2 cellular contexts compared by ENCODE assay signal in genomic region chr11:35223429-35223828, GRCh38.
TF ChIP-seq lines count a peak whose summit lies in the region.

No MANE protein-coding gene starts in this region.

TF ChIP-seq in GM23338, 12 proteins besides CTCF, POLR2A, EP300 and RAD21:
- TF ChIP-seq, protein P1, sequence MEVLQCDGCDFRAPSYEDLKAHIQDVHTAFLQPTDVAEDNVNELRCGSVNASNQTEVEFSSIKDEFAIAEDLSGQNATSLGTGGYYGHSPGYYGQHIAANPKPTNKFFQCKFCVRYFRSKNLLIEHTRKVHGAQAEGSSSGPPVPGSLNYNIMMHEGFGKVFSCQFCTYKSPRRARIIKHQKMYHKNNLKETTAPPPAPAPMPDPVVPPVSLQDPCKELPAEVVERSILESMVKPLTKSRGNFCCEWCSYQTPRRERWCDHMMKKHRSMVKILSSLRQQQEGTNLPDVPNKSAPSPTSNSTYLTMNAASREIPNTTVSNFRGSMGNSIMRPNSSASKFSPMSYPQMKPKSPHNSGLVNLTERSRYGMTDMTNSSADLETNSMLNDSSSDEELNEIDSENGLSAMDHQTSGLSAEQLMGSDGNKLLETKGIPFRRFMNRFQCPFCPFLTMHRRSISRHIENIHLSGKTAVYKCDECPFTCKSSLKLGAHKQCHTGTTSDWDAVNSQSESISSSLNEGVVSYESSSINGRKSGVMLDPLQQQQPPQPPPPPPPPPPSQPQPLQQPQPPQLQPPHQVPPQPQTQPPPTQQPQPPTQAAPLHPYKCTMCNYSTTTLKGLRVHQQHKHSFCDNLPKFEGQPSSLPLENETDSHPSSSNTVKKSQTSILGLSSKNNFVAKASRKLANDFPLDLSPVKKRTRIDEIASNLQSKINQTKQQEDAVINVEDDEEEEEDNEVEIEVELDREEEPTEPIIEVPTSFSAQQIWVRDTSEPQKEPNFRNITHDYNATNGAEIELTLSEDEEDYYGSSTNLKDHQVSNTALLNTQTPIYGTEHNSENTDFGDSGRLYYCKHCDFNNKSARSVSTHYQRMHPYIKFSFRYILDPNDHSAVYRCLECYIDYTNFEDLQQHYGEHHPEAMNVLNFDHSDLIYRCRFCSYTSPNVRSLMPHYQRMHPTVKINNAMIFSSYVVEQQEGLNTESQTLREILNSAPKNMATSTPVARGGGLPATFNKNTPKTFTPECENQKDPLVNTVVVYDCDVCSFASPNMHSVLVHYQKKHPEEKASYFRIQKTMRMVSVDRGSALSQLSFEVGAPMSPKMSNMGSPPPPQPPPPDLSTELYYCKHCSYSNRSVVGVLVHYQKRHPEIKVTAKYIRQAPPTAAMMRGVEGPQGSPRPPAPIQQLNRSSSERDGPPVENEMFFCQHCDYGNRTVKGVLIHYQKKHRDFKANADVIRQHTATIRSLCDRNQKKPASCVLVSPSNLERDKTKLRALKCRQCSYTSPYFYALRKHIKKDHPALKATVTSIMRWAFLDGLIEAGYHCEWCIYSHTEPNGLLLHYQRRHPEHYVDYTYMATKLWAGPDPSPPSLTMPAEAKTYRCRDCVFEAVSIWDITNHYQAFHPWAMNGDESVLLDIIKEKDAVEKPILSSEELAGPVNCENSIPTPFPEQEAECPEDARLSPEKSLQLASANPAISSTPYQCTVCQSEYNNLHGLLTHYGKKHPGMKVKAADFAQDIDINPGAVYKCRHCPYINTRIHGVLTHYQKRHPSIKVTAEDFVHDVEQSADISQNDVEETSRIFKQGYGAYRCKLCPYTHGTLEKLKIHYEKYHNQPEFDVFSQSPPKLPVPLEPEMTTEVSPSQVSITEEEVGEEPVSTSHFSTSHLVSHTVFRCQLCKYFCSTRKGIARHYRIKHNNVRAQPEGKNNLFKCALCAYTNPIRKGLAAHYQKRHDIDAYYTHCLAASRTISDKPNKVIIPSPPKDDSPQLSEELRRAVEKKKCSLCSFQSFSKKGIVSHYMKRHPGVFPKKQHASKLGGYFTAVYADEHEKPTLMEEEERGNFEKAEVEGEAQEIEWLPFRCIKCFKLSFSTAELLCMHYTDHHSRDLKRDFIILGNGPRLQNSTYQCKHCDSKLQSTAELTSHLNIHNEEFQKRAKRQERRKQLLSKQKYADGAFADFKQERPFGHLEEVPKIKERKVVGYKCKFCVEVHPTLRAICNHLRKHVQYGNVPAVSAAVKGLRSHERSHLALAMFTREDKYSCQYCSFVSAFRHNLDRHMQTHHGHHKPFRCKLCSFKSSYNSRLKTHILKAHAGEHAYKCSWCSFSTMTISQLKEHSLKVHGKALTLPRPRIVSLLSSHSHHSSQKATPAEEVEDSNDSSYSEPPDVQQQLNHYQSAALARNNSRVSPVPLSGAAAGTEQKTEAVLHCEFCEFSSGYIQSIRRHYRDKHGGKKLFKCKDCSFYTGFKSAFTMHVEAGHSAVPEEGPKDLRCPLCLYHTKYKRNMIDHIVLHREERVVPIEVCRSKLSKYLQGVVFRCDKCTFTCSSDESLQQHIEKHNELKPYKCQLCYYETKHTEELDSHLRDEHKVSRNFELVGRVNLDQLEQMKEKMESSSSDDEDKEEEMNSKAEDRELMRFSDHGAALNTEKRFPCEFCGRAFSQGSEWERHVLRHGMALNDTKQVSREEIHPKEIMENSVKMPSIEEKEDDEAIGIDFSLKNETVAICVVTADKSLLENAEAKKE (CRISPR knock-in tag; IDR thresholded peaks at IDR 0.05), result no peak
- TF ChIP-seq EZH2 (IDR thresholded peaks at IDR 0.05; ENCODE audit: low read depth, unreplicated experiment) (no peak), POLR2AphosphoS5 (IDR thresholded peaks at IDR 0.05; ENCODE audit: low read depth) (no peak), ZNF331 (CRISPR knock-in tag; IDR thresholded peaks at IDR 0.05; ENCODE audit: low read depth) (no peak), NANOG (IDR thresholded peaks at IDR 0.05; ENCODE audit: borderline replicate concordance) (no peak), REST (IDR thresholded peaks at IDR 0.05; ENCODE audit: unreplicated experiment) (no peak), EZH2phosphoT487 (IDR thresholded peaks at IDR 0.05; ENCODE audit: unreplicated experiment) (no peak), STAT1 (IDR thresholded peaks at IDR 0.05; ENCODE audit: unreplicated experiment) (no peak), JUNB (IDR thresholded peaks at IDR 0.05; ENCODE audit: unreplicated experiment) (no peak), ZNF114 (CRISPR knock-in tag; IDR thresholded peaks at IDR 0.05) (no peak), CREB1 (CRISPR knock-in tag; IDR thresholded peaks at IDR 0.05; ENCODE audit: low read depth) (no peak)
- TF ChIP-seq, protein P2, sequence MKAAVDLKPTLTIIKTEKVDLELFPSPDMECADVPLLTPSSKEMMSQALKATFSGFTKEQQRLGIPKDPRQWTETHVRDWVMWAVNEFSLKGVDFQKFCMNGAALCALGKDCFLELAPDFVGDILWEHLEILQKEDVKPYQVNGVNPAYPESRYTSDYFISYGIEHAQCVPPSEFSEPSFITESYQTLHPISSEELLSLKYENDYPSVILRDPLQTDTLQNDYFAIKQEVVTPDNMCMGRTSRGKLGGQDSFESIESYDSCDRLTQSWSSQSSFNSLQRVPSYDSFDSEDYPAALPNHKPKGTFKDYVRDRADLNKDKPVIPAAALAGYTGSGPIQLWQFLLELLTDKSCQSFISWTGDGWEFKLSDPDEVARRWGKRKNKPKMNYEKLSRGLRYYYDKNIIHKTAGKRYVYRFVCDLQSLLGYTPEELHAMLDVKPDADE (IDR thresholded peaks at IDR 0.05), result no peak

TF ChIP-seq in GM12878, 131 proteins besides CTCF, POLR2A, EP300 and RAD21 (continued from another document):
- TF ChIP-seq, protein P3, sequence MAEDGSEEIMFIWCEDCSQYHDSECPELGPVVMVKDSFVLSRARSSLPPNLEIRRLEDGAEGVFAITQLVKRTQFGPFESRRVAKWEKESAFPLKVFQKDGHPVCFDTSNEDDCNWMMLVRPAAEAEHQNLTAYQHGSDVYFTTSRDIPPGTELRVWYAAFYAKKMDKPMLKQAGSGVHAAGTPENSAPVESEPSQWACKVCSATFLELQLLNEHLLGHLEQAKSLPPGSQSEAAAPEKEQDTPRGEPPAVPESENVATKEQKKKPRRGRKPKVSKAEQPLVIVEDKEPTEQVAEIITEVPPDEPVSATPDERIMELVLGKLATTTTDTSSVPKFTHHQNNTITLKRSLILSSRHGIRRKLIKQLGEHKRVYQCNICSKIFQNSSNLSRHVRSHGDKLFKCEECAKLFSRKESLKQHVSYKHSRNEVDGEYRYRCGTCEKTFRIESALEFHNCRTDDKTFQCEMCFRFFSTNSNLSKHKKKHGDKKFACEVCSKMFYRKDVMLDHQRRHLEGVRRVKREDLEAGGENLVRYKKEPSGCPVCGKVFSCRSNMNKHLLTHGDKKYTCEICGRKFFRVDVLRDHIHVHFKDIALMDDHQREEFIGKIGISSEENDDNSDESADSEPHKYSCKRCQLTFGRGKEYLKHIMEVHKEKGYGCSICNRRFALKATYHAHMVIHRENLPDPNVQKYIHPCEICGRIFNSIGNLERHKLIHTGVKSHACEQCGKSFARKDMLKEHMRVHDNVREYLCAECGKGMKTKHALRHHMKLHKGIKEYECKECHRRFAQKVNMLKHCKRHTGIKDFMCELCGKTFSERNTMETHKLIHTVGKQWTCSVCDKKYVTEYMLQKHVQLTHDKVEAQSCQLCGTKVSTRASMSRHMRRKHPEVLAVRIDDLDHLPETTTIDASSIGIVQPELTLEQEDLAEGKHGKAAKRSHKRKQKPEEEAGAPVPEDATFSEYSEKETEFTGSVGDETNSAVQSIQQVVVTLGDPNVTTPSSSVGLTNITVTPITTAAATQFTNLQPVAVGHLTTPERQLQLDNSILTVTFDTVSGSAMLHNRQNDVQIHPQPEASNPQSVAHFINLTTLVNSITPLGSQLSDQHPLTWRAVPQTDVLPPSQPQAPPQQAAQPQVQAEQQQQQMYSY (CRISPR knock-in tag; IDR thresholded peaks at IDR 0.05), result no peak
- TF ChIP-seq HSF1 (IDR thresholded peaks at IDR 0.05; ENCODE audit: low read depth, low read length), result no peak
- no peak for TF ChIP-seq ETV6 (conservative IDR thresholded peaks at IDR 0.05 in 1 of 2, IDR thresholded peaks at IDR 0.05 in 1 of 2; ENCODE audit: borderline replicate concordance in 1 of 2, low read depth in 1 of 2)
TF ChIP-seq in GM12878: peak in this region for 0.
